In the genomic region with DNA sequence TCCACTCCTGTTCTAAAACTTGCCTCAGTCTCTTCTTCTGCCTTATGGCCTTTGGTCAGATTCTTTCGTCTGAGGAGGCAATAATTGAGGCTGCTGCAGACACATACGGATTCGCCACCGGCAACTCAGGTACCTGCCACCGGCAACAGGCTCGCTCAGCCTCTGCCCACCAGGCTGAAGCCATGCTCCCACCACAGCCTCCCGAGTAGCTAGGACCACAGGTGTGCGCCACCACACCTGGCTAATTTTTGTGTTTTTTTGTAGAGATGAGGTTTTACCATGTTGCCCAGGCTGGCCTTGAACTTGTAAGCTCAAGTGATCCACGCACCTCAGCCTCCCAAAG, we compare ENCODE assay signal across 29 cellular contexts.
"Had no signal": no experiment of that assay in that cellular context is flagged by ENCODE, and none has a peak within 500 bp of the region (broad histone marks: within the 10 kb centered on the region; RNA-seq: fewer than 3 reads in every experiment).

No MANE protein-coding gene starts in this region.

- H3K27ac Mint-ChIP-seq: activated CD4-positive, alpha-beta T cell treated with anti-CD3 and anti-CD28 coated beads, Interleukin-2, amount 10 ng/mL, durations not matched to agents 24 days and 14 days; activated CD8-positive, alpha-beta T cell treated with anti-CD3 and anti-CD28 coated beads for 36 hours; activated naive CD8-positive, alpha-beta T cell; activated naive CD8-positive, alpha-beta T cell treated with anti-CD3 and anti-CD28 coated beads, Interleukin-2, amount 50 U/mL, for 24 hours; activated T-cell treated with anti-CD3 and anti-CD28 coated beads, Interleukin-2, amount 50 U/mL, for 72 hours; activated T-helper 2 cell treated with anti-CD3 and anti-CD28 coated beads, Interferon-gamma antibody, Interleukin-2, Interleukin-4, amounts not matched to agents 10 μg/mL and 5 μg/mL and 100 μg/mL, durations not matched to agents 14 hours and 24 hours and 36 hours; T-helper 2 cell treated with Interferon-gamma antibody and Interleukin-4, amounts not matched to agents 5 μg/mL and 100 μg/mL, for 36 hours had no signal

- H3K27me3 ChIP-seq: brain microvascular endothelial cell, SJCRH30 had no signal

- H3K27ac ChIP-seq: brain microvascular endothelial cell, PC-9, SJCRH30, SK-N-MC had no signal

- DNase-seq: activated CD4-positive, alpha-beta T cell treated with anti-CD3 and anti-CD28 coated beads, Interleukin-2, amount 10 ng/mL, durations not matched to agents 24 days and 14 days; activated CD4-positive, alpha-beta T cell treated with anti-CD3 and anti-CD28 coated beads, Interleukin-2, amount 50 U/mL, for 4 hours; activated CD8-positive, alpha-beta T cell treated with anti-CD3 and anti-CD28 coated beads for 36 hours; activated naive CD4-positive, alpha-beta T cell treated with anti-CD3 and anti-CD28 coated beads, Interleukin-2, amount 10 ng/mL, durations not matched to agents 7 days and 5 days; activated naive CD8-positive, alpha-beta T cell treated with anti-CD3 and anti-CD28 coated beads, Interleukin-2, amount 50 U/mL, for 24 hours; activated T-cell treated with anti-CD3 and anti-CD28 coated beads, Interleukin-2, amount 50 U/mL, for 1 hour; activated T-cell treated with anti-CD3 and anti-CD28 coated beads, Interleukin-2, amount 50 U/mL, for 72 hours; amniotic stem cell; brain microvascular endothelial cell; NCI-H1092 treated with DMSO at 0.1 percent for 48 hours; NCI-H1417; NCI-H146; NCI-H187; NCI-H2029 treated with DMSO at 0.1 percent for 48 hours; NCI-H2107; NCI-H2171; NCI-H510A; NCI-H526; NCI-H748 treated with DMSO at 0.1 percent for 48 hours; NK-92 treated with Interleukin-12 subunit alpha and Interleukin-12 subunit beta, amount 100 ng/mL, for 24 hours; PC-9; SHP77; SJCRH30 had no signal

- H3K9me3 ChIP-seq: SJCRH30 had no signal

- H3K9me3 Mint-ChIP-seq: activated CD8-positive, alpha-beta T cell treated with anti-CD3 and anti-CD28 coated beads for 36 hours; activated naive CD4-positive, alpha-beta T cell treated with anti-CD3 and anti-CD28 coated beads, Interleukin-2, amount 10 ng/mL, durations not matched to agents 7 days and 5 days; activated T-helper 2 cell treated with anti-CD3 and anti-CD28 coated beads, Interferon-gamma antibody, Interleukin-2, Interleukin-4, amounts not matched to agents 10 μg/mL and 5 μg/mL and 100 μg/mL, durations not matched to agents 14 hours and 24 hours and 36 hours; central memory CD8-positive, alpha-beta T cell; T-helper 2 cell treated with Interferon-gamma antibody and Interleukin-4, amounts not matched to agents 5 μg/mL and 100 μg/mL, for 36 hours had no signal

- H3K4me3 ChIP-seq: K562, PC-9, SJCRH30, SK-N-MC had no signal

- H3K4me1 ChIP-seq: SJCRH30 had no signal

- ATAC-seq: activated CD8-positive, alpha-beta T cell treated with anti-CD3 and anti-CD28 coated beads for 36 hours; activated naive CD8-positive, alpha-beta T cell treated with anti-CD3 and anti-CD28 coated beads, Interleukin-2, amount 50 U/mL, for 24 hours; activated T-cell treated with anti-CD3 and anti-CD28 coated beads, Interleukin-2, amount 50 U/mL, for 72 hours; K562 had no signal

- H3K4me3 Mint-ChIP-seq: activated CD4-positive, alpha-beta T cell treated with anti-CD3 and anti-CD28 coated beads, Interleukin-2, amount 10 ng/mL, durations not matched to agents 24 days and 14 days; activated CD8-positive, alpha-beta T cell treated with anti-CD3 and anti-CD28 coated beads for 36 hours; activated naive CD4-positive, alpha-beta T cell treated with anti-CD3 and anti-CD28 coated beads, Interleukin-2, amount 10 ng/mL, durations not matched to agents 7 days and 5 days; activated naive CD8-positive, alpha-beta T cell; activated naive CD8-positive, alpha-beta T cell treated with anti-CD3 and anti-CD28 coated beads, Interleukin-2, amount 50 U/mL, for 24 hours; activated T-cell treated with anti-CD3 and anti-CD28 coated beads, Interleukin-2, amount 50 U/mL, for 72 hours; central memory CD8-positive, alpha-beta T cell; T-helper 2 cell treated with Interferon-gamma antibody and Interleukin-4, amounts not matched to agents 5 μg/mL and 100 μg/mL, for 36 hours had no signal
